21 cellular contexts compared by ENCODE assay signal in the genomic region with DNA sequence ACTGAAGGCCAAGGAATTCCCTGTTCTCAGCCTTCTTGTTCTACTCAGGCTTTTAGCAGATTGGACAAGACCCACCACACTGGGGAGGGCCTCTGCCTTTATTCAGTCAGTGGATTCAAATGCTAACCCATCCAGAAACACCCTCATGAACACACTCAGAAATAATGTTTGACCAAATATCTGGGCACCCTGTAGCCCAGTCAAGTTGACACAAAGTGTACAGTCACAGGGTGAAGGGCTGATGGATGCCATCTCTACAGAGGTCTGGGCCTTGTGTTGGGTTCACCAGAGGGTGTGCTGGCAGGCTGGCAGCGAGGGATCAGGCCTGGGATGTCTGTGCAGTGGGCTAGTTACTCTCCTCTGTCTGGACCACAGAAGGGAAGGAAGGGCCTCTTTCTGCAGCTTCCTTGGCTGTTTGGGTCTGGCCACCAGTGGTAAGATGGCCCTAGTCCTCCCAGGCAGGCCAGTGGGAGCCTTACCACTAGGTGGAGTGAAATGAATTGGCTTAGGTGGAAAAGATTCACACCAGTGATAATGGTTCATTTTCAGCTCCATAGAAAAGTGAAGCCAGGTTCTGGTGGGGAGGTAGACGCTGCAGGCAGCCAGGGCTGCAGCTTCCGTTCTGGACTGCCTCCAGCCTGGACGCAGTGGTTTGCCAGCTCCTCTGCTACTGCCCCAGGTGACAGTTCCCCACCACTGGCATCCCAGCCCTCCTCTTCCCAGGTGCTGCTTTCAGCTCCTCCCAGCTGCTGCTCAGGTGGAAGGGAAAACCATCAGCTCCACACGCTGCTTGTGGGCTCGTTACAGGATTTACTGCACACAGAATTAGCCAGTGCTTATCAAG. TPM values are rescaled to one million over a fixed set of nuclear protein-coding genes. Genes with fewer than 3 reads are reported as not detected.
DNase-seq lines count a peak whose midpoint lies in the region; ATAC-seq and TF ChIP-seq lines count a peak whose summit lies in the region.
"Had no signal": no experiment of that assay in that cellular context is flagged by ENCODE, and none has a peak within 500 bp of the region (broad histone marks: within the 10 kb centered on the region; RNA-seq: fewer than 3 reads in every experiment).

No MANE protein-coding gene starts in this region.

- TF ChIP-seq CTCF in GM12873 (IDR thresholded peaks at IDR 0.05; ENCODE audit: insufficient read depth, low read depth, low read length, missing control alignments) (peak; percentile 27), astrocyte of the spinal cord (IDR thresholded peaks at IDR 0.05; ENCODE audit: low read depth, low read length) (peak; percentile 8), kidney epithelial cell (IDR thresholded peaks at IDR 0.05; ENCODE audit: insufficient read depth, low read length, poor library complexity, severe bottlenecking) (peak; percentile 19)

- ATAC-seq in HG02885 (IDR thresholded peaks at IDR 0.05; ENCODE audit: poor library complexity, unreplicated experiment) (no peak), GM21737 (IDR thresholded peaks at IDR 0.05; ENCODE audit: unreplicated experiment) (no peak)
- ATAC-seq: CD8-positive, alpha-beta T cell; stimulated activated effector memory CD8-positive, alpha-beta T cell treated with anti-CD3 and anti-CD28 coated beads, Interleukin-12 subunit alpha, Interleukin-12 subunit beta, amount 100 ng/mL, for 72 hours had no signal

- H3K27me3 ChIP-seq in kidney epithelial cell (ENCODE audit: control insufficient read depth, insufficient read depth, low read length): no peaks in the 10 kb centered on the region
- H3K27me3 ChIP-seq: sigmoid colon, tibial nerve had no signal

- in situ Hi-C loops in astrocyte of the spinal cord (cut with HindIII; ENCODE audit: low sequenced_read_pairs): no loop called here

- H3K36me3 ChIP-seq in kidney epithelial cell (ENCODE audit: control insufficient read depth, insufficient read depth, low read length): no peaks in the 10 kb centered on the region

- DNase-seq in NCI-H2081 (lab: John Stamatoyannopoulos, UW): peak; percentile 64 to 87
- DNase-seq in astrocyte of the spinal cord (ENCODE audit: low read depth, low spot score): no peak
- DNase-seq in kidney epithelial cell (ENCODE audit: low read depth): no peak
- DNase-seq in germinal center (ENCODE audit: low spot score): no peak
- DNase-seq in NCI-H510A (lab: John Stamatoyannopoulos, UW): no peak
- DNase-seq: activated CD4-positive, alpha-beta T cell treated with anti-CD3 and anti-CD28 coated beads for 48 hours; CD8-positive, alpha-beta T cell; DMS79; hippocampal formation; kidney glomerular epithelial cell; mesenchymal stem cell; naive B cell; NCI-H1417 treated with DMSO at 0.1 percent for 48 hours; NCI-H446 treated with DMSO at 0.1 percent for 48 hours; Right ventricle myocardium superior; sigmoid colon had no signal

- H3K4me3 ChIP-seq in astrocyte of the spinal cord (ENCODE audit: low read depth, low read length) (no peak overlapping the region), kidney epithelial cell (ENCODE audit: low read depth, low read length) (no peak overlapping the region)
- H3K4me3 ChIP-seq: sigmoid colon, tibial nerve had no signal

RNA-seq across cellular contexts. Expression of a gene that starts 9.2 kb away (rescaled TPM):
- 139 and 141 TPM in 2 replicates for total RNA-seq in kidney epithelial cell

RNA-seq across cellular contexts. Expression of a gene that starts 29.6 kb away (rescaled TPM):
- 26.6 and 29.1 TPM in 2 replicates for total RNA-seq in kidney epithelial cell

Comparison
In these comparisons a context has a peak if more than half of its experiments do, and no peak if none do; other contexts are left out.
1. DNase-seq: peak in NCI-H2081 (2 of 2); none in astrocyte of the spinal cord (single experiment), kidney epithelial cell (single experiment), germinal center (single experiment) and NCI-H510A (single experiment).
2. Peak in every context shown above with its lines, with median percentiles within 50 percentile points of each other: CTCF ChIP-seq.